1 cellular context compared by ENCODE assay signal in the genomic region with DNA sequence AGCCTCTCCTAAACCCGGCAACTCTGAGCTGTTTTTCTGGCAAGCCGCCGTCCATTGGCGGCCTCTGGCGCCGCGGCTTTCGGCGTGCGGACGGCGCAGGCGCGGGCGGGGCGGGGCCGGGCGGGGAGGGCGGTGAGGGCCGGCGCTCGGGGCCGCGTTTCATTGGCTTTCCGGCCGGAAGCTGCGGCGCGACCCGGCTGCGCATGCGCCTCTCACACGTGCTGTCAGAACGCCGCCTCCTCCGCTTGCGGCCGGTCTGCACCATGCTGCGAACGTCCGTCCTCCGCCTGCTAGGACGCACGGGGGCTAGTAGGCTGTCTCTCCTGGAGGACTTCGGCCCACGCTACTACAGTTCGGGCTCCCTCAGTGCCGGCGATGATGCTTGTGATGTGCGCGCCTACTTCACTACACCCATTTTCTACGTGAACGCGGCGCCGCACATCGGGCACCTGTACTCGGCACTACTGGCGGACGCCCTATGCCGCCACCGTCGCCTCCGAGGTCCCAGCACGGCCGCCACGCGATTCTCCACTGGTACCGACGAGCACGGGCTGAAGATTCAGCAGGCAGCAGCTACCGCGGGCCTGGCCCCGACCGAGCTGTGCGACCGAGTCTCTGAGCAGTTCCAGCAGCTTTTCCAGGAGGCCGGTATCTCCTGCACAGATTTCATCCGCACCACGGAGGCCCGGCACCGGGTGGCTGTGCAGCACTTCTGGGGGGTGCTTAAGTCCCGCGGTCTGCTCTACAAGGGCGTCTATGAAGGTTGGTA.
TF ChIP-seq lines count a peak whose summit lies in the region.

A gene (plus strand): TSS at position 227 of the 769 bp plus-strand sequence. CDS start 37 bp downstream, at position 264.

TF ChIP-seq in HCT116, 20 proteins besides CTCF, POLR2A, EP300 and RAD21 (continued from another document):
- TF ChIP-seq, protein P1, sequence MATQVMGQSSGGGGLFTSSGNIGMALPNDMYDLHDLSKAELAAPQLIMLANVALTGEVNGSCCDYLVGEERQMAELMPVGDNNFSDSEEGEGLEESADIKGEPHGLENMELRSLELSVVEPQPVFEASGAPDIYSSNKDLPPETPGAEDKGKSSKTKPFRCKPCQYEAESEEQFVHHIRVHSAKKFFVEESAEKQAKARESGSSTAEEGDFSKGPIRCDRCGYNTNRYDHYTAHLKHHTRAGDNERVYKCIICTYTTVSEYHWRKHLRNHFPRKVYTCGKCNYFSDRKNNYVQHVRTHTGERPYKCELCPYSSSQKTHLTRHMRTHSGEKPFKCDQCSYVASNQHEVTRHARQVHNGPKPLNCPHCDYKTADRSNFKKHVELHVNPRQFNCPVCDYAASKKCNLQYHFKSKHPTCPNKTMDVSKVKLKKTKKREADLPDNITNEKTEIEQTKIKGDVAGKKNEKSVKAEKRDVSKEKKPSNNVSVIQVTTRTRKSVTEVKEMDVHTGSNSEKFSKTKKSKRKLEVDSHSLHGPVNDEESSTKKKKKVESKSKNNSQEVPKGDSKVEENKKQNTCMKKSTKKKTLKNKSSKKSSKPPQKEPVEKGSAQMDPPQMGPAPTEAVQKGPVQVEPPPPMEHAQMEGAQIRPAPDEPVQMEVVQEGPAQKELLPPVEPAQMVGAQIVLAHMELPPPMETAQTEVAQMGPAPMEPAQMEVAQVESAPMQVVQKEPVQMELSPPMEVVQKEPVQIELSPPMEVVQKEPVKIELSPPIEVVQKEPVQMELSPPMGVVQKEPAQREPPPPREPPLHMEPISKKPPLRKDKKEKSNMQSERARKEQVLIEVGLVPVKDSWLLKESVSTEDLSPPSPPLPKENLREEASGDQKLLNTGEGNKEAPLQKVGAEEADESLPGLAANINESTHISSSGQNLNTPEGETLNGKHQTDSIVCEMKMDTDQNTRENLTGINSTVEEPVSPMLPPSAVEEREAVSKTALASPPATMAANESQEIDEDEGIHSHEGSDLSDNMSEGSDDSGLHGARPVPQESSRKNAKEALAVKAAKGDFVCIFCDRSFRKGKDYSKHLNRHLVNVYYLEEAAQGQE (IDR thresholded peaks at IDR 0.05; ENCODE audit: low read depth) = no peak
- TF ChIP-seq ZNF274 (IDR thresholded peaks at IDR 0.05; ENCODE audit: low read depth, low read length) = no peak
- TF ChIP-seq, protein P2, sequence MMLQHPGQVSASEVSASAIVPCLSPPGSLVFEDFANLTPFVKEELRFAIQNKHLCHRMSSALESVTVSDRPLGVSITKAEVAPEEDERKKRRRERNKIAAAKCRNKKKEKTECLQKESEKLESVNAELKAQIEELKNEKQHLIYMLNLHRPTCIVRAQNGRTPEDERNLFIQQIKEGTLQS (IDR thresholded peaks at IDR 0.05) = no peak
- peak; percentile 85 for TF ChIP-seq YY1 (IDR thresholded peaks at IDR 0.05; ENCODE audit: extremely low read depth, insufficient replicate concordance, low read depth, low read length)
- no peak for TF ChIP-seq EZH2phosphoT487 (IDR thresholded peaks at IDR 0.05; ENCODE audit: borderline replicate concordance)
- 0 out of 2 replicates have a peak, but pooled peaks have one; percentile 5 for TF ChIP-seq SP1 (IDR thresholded peaks at IDR 0.05; ENCODE audit: low read depth)
- TF ChIP-seq POLR2AphosphoS5 (IDR thresholded peaks at IDR 0.05; ENCODE audit: low read depth, low read length) = peak; percentile 94
- no peak for TF ChIP-seq JUND (IDR thresholded peaks at IDR 0.05)
TF ChIP-seq in HCT116: peak in this region for 7.
